In genomic region chr10:93495654-93496321, GRCh38 we compare ENCODE assay signal across 2 cellular contexts.
TF ChIP-seq lines count a peak whose summit lies in the region.

No MANE protein-coding gene starts in this region.

TF ChIP-seq in IMR-90, 13 proteins besides CTCF, POLR2A, EP300 and RAD21:
- TF ChIP-seq CEBPB (IDR thresholded peaks at IDR 0.05; ENCODE audit: low read depth, low read length), result peak; percentile 23; the same call in 1 of the 2 replicates
- no peak for TF ChIP-seq ELK1 (IDR thresholded peaks at IDR 0.05; ENCODE audit: borderline replicate concordance, low read depth, low read length)
- TF ChIP-seq FOS (IDR thresholded peaks at IDR 0.05; ENCODE audit: low read depth, low read length), result no peak

TF ChIP-seq in endothelial cell of umbilical vein, 7 proteins besides CTCF, POLR2A, EP300 and RAD21:
- no peak for TF ChIP-seq MAX (IDR thresholded peaks at IDR 0.05; ENCODE audit: insufficient read depth, insufficient read length)
- no peak for TF ChIP-seq JUN (IDR thresholded peaks at IDR 0.05; ENCODE audit: borderline replicate concordance, insufficient read depth, insufficient read length, low read depth)
- TF ChIP-seq EZH2 (IDR thresholded peaks at IDR 0.05; ENCODE audit: borderline replicate concordance, low read depth, low read length, severe bottlenecking), result no peak
- TF ChIP-seq FOS (IDR thresholded peaks at IDR 0.05; ENCODE audit: borderline replicate concordance, insufficient read depth, low read length), result no peak
